14 cellular contexts compared by ENCODE assay signal in genomic region chr2:190432567-190433231, GRCh38. TPM values are rescaled to one million over a fixed set of nuclear protein-coding genes. Genes with fewer than 3 reads are reported as not detected.
A peak's percentile ranks its signal among the peaks of the same experiment; 100 is the strongest.
DNase-seq lines count a peak whose midpoint lies in the region; ATAC-seq and FAIRE-seq lines count a peak whose summit lies in the region.
"Had no signal": no experiment of that assay in that cellular context is flagged by ENCODE, and none has a peak within 500 bp of the region (broad histone marks: within the 10 kb centered on the region; RNA-seq: fewer than 3 reads in every experiment).

No MANE protein-coding gene starts in this region.

- no peak overlapping the region for H2AFZ ChIP-seq in Karpas-422 (ENCODE audit: low read length)

- CTCF ChIA-PET in activated CD4-positive, alpha-beta T cell treated with anti-CD3 and anti-CD28 coated beads, Interleukin-2, amount 10 ng/mL, durations not matched to agents 7 days and 5 days (lab: Charles Lee) = interaction anchor here (0.7 to 0.8 kb wide), 2 partner anchors 8 to 17 kb away, joined by 3 read pairs; no protein-coding TSS in a partner anchor

- H3K4me3 ChIP-seq in Karpas-422 (ENCODE audit: low read length) = no peak overlapping the region
- no peak overlapping the region for H3K4me3 ChIP-seq in HAP-1

- no peak for ATAC-seq in HG03139 (IDR thresholded peaks at IDR 0.05; ENCODE audit: unreplicated experiment)

- in situ Hi-C loops in HAP-1 (cut with MboI; ENCODE audit: low sequenced_read_pairs) = no loop called here

- peaks cover 34% of the 10 kb centered on the region for H3K4me1 ChIP-seq in Karpas-422 (ENCODE audit: low read length)
- peaks cover 10% of the 10 kb centered on the region for H3K4me1 ChIP-seq in HAP-1

- no peak overlapping the region for H3K9ac ChIP-seq in Karpas-422 (ENCODE audit: low read length)

- H3K4me3 Mint-ChIP-seq in activated CD4-positive, alpha-beta T cell treated with anti-CD3 and anti-CD28 coated beads, Interleukin-2, amount 10 ng/mL, durations not matched to agents 7 days and 5 days = no peak overlapping the region
- H3K4me3 Mint-ChIP-seq in stimulated activated naive CD8-positive, alpha-beta T cell treated with anti-CD3 and anti-CD28 coated beads, Interleukin-15, Interleukin-2, amounts not matched to agents 100 ng/mL and 50 ng/mL, for 24 hours = no peak overlapping the region
- H3K4me3 Mint-ChIP-seq: HFFc6 had no signal

- H3K27ac ChIP-seq in Karpas-422 (ENCODE audit: low read length) = peak overlapping the region; percentile 47

- H3K9me2 ChIP-seq in Karpas-422 (replicated peaks; ENCODE audit: insufficient read depth, low read length) = no peaks in the 10 kb centered on the region

- peak overlapping the region; percentile 3 for H3K27ac Mint-ChIP-seq in activated CD4-positive, alpha-beta T cell treated with anti-CD3 and anti-CD28 coated beads, Interleukin-2, amount 10 ng/mL, durations not matched to agents 7 days and 5 days
- peak overlapping the region; percentile 28 for H3K27ac Mint-ChIP-seq in stimulated activated naive CD8-positive, alpha-beta T cell treated with anti-CD3 and anti-CD28 coated beads, Interleukin-15, Interleukin-2, amounts not matched to agents 100 ng/mL and 50 ng/mL, for 24 hours
- H3K27ac Mint-ChIP-seq: HFFc6 had no signal

- peaks cover 7% of the 10 kb centered on the region for H3K9me3 Mint-ChIP-seq in activated CD4-positive, alpha-beta T cell treated with anti-CD3 and anti-CD28 coated beads, Interleukin-2, amount 10 ng/mL, durations not matched to agents 7 days and 5 days
- no peaks in the 10 kb centered on the region for H3K9me3 Mint-ChIP-seq in stimulated activated naive CD8-positive, alpha-beta T cell treated with anti-CD3 and anti-CD28 coated beads, Interleukin-15, Interleukin-2, amounts not matched to agents 100 ng/mL and 50 ng/mL, for 24 hours
- H3K9me3 Mint-ChIP-seq: HFFc6 had no signal

- DNase-seq in activated CD4-positive, alpha-beta T cell treated with anti-CD3 and anti-CD28 coated beads, Interleukin-2, amount 10 ng/mL, durations not matched to agents 7 days and 5 days = no peak
- no peak for DNase-seq in activated CD4-positive, alpha-beta T cell treated with anti-CD3 and anti-CD28 coated beads for 1 hour
- DNase-seq in Karpas-422 (no peak), HAP-1 (ENCODE audit: low spot score in 2 of 2) (no peak)
- DNase-seq in stimulated activated CD4-positive, alpha-beta T cell treated with anti-CD3 and anti-CD28 coated beads, Interleukin-4, amount 100 ng/mL, for 24 hours = no peak
- DNase-seq: ACHN, amniotic stem cell, HFFc6, mammary epithelial cell, NCI-H2029 treated with DMSO at 0.1 percent for 48 hours had no signal

- peaks cover 52% of the 10 kb centered on the region for H3K36me3 Mint-ChIP-seq in activated CD4-positive, alpha-beta T cell treated with anti-CD3 and anti-CD28 coated beads, Interleukin-2, amount 10 ng/mL, durations not matched to agents 7 days and 5 days (ENCODE audit: low read depth)
- peaks cover 57% of the 10 kb centered on the region for H3K36me3 Mint-ChIP-seq in stimulated activated naive CD8-positive, alpha-beta T cell treated with anti-CD3 and anti-CD28 coated beads, Interleukin-15, Interleukin-2, amounts not matched to agents 100 ng/mL and 50 ng/mL, for 24 hours (ENCODE audit: low read depth)

- H3K27me3 ChIP-seq in Karpas-422 (ENCODE audit: low read length) = no peaks in the 10 kb centered on the region
- no peaks in the 10 kb centered on the region for H3K27me3 ChIP-seq in HAP-1 (ENCODE audit: low read depth)

- H3K4me1 Mint-ChIP-seq in activated CD4-positive, alpha-beta T cell treated with anti-CD3 and anti-CD28 coated beads, Interleukin-2, amount 10 ng/mL, durations not matched to agents 7 days and 5 days = peaks cover 43% of the 10 kb centered on the region
- H3K4me1 Mint-ChIP-seq in stimulated activated naive CD8-positive, alpha-beta T cell treated with anti-CD3 and anti-CD28 coated beads, Interleukin-15, Interleukin-2, amounts not matched to agents 100 ng/mL and 50 ng/mL, for 24 hours (ENCODE audit: low read depth) = peaks cover 66% of the 10 kb centered on the region

- H4K20me1 ChIP-seq in Karpas-422 (ENCODE audit: insufficient read depth, low read depth, low read length) = no peaks in the 10 kb centered on the region

- H3K27me3 Mint-ChIP-seq in activated CD4-positive, alpha-beta T cell treated with anti-CD3 and anti-CD28 coated beads, Interleukin-2, amount 10 ng/mL, durations not matched to agents 7 days and 5 days = no peaks in the 10 kb centered on the region
- H3K27me3 Mint-ChIP-seq in stimulated activated naive CD8-positive, alpha-beta T cell treated with anti-CD3 and anti-CD28 coated beads, Interleukin-15, Interleukin-2, amounts not matched to agents 100 ng/mL and 50 ng/mL, for 24 hours = no peaks in the 10 kb centered on the region

- peak; percentile 95 for FAIRE-seq in colon (lab: Jason Lieb, UNC)
- FAIRE-seq: HTR-8/SVneo had no signal

- no peaks in the 10 kb centered on the region for H3K9me3 ChIP-seq in Karpas-422 (ENCODE audit: low read length)
- no peaks in the 10 kb centered on the region for H3K9me3 ChIP-seq in HAP-1

- H3K79me2 ChIP-seq in Karpas-422 (ENCODE audit: low read length) = peaks cover 57% of the 10 kb centered on the region

- POLR2A ChIA-PET in activated CD4-positive, alpha-beta T cell treated with anti-CD3 and anti-CD28 coated beads, Interleukin-2, amount 10 ng/mL, durations not matched to agents 7 days and 5 days (lab: Charles Lee) = no interaction called here

- no peaks in the 10 kb centered on the region for H3K36me3 ChIP-seq in Karpas-422 (ENCODE audit: insufficient read depth, low read length)
- H3K36me3 ChIP-seq in HAP-1 (replicated peaks) = no peaks in the 10 kb centered on the region

- H3K4me2 ChIP-seq in Karpas-422 (ENCODE audit: low read depth, low read length, poor library complexity, severe bottlenecking) = peak overlapping the region; percentile 46

RNA-seq across cellular contexts. Expression of gene MFSD6, which starts 24.5 kb away (rescaled TPM):
- total RNA-seq in activated CD4-positive, alpha-beta T cell treated with anti-CD3 and anti-CD28 coated beads, Interleukin-2, amount 10 ng/mL, durations not matched to agents 7 days and 5 days = 10 to 100 TPM; 42.3 to 42.8 TPM
- total RNA-seq in Karpas-422 (2014; rRNA removed; shearing (Covaris generic); ENCODE audit: low replicate concordance) = 65.5 and 65.9 TPM in 2 replicates
